In the genomic region with DNA sequence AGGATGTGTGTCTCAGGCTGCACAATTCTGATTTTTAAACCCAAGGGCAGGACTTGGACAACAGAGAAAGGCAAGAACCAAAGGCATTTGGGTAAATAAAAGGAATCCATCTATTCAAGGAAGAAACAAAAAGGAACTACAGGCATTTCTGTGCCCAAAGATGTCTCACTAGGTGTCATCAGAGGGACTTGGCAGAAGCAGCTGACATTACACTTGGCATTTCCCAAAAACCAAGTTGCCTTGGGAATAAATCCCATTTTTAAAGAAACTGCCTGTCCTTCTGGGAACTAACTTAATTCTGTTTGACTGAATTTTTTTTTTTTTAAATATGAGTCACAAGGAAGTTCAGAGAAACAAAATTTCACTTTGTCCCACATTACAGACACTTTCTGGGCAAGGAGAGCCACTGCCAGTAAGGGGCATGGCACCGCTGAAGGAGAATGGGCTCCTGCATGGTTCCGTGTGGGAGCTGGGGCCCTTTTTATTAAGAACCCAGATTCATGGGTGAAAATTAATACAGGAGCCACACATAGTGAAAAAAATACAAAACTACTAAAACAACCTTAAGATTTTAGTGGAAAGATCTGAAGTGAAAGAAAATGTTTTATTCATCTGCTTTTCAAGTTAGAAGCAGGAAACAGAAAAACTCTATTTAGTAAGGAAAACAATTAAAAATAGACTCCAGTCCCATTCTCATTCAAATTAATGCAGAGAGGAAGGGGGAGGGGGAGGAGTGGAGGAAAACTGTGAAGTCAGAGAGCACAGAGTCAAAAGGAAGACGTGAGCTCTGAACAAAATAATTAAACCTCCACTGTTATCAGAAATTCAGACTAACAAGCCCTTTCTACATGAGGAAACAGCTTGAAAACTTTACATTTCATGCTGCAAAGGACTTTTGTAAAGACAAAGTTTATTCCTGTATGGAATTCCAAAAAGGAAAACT, we compare ENCODE assay signal across 14 cellular contexts.
DNase-seq lines count a peak whose midpoint lies in the region; ATAC-seq and TF ChIP-seq lines count a peak whose summit lies in the region.
"Had no signal": no experiment of that assay in that cellular context is flagged by ENCODE, and none has a peak within 500 bp of the region (broad histone marks: within the 10 kb centered on the region; RNA-seq: fewer than 3 reads in every experiment).

No MANE protein-coding gene starts in this region.

- 39% methylated on average over 3 of the region's 3 CpGs for WGBS in suprapubic skin

- no peak for TF ChIP-seq CTCF in suprapubic skin (IDR thresholded peaks at IDR 0.05)

- CTCF ChIA-PET in naive thymus-derived CD4-positive, alpha-beta T cell (lab: Charles Lee): no interaction called here

- TF ChIP-seq EP300 in suprapubic skin (IDR thresholded peaks at IDR 0.05): peak; percentile 8

- peak overlapping the region; percentile 46 for H3K9ac ChIP-seq in HUES48 (ENCODE audit: low read depth, low read length)

- H3K27me3 Mint-ChIP-seq in naive thymus-derived CD4-positive, alpha-beta T cell: peaks cover 0 to 4% (median 3%) of the 10 kb centered on the region in 5 donors
- H3K27me3 Mint-ChIP-seq: activated T-cell treated with anti-CD3 and anti-CD28 coated beads, Interleukin-2, amount 50 U/mL, for 24 hours had no signal

- TF ChIP-seq POLR2A in suprapubic skin (IDR thresholded peaks at IDR 0.05): no peak

- H3K4me1 Mint-ChIP-seq in naive thymus-derived CD4-positive, alpha-beta T cell: no peaks in the 10 kb centered on the region
- H3K4me1 Mint-ChIP-seq: CD4-positive, CD25-positive, alpha-beta regulatory T cell had no signal

- POLR2A ChIA-PET in naive thymus-derived CD4-positive, alpha-beta T cell (lab: Charles Lee): no interaction called here

- H3K27ac Mint-ChIP-seq in naive thymus-derived CD4-positive, alpha-beta T cell: no peak overlapping the region
- H3K27ac Mint-ChIP-seq: activated T-cell treated with anti-CD3 and anti-CD28 coated beads, Interleukin-2, amount 50 U/mL, for 24 hours; CD4-positive, CD25-positive, alpha-beta regulatory T cell had no signal

- H3K9me3 ChIP-seq in HUES48 (ENCODE audit: control insufficient read depth, insufficient read depth, low read length) (no peaks in the 10 kb centered on the region), suprapubic skin (no peaks in the 10 kb centered on the region)
- H3K9me3 ChIP-seq in naive thymus-derived CD4-positive, alpha-beta T cell (ENCODE audit: control insufficient read depth in 2 of 3, low read length in 3 of 3): no peaks in the 10 kb centered on the region
- H3K9me3 ChIP-seq: MG63 had no signal

- H3K36me3 Mint-ChIP-seq in naive thymus-derived CD4-positive, alpha-beta T cell: peaks cover 0 to 3% (median 0%) of the 10 kb centered on the region in 5 donors
- H3K36me3 Mint-ChIP-seq: CD4-positive, CD25-positive, alpha-beta regulatory T cell had no signal

- H3K4me3 Mint-ChIP-seq in naive thymus-derived CD4-positive, alpha-beta T cell: no peak overlapping the region
- H3K4me3 Mint-ChIP-seq: activated T-cell treated with anti-CD3 and anti-CD28 coated beads, Interleukin-2, amount 50 U/mL, for 24 hours; CD4-positive, CD25-positive, alpha-beta regulatory T cell had no signal

- no peaks in the 10 kb centered on the region for H3K9me3 Mint-ChIP-seq in naive thymus-derived CD4-positive, alpha-beta T cell
- H3K9me3 Mint-ChIP-seq: activated T-cell treated with anti-CD3 and anti-CD28 coated beads, Interleukin-2, amount 50 U/mL, for 24 hours had no signal

- peak overlapping the region; percentile 87 for H3K27ac ChIP-seq in HUES48 (ENCODE audit: low read depth, low read length)
- peak overlapping the region; percentile 73 for H3K27ac ChIP-seq in suprapubic skin
- no peak overlapping the region for H3K27ac ChIP-seq in naive thymus-derived CD4-positive, alpha-beta T cell (ENCODE audit: low read depth, low read length)
- H3K27ac ChIP-seq: VCaP had no signal

- ATAC-seq in naive thymus-derived CD4-positive, alpha-beta T cell: no peak

- DNase-seq in dermis blood vessel endothelial cell (peak; percentile 40), medulla oblongata (ENCODE audit: extremely low spot score) (peak; percentile 76), suprapubic skin (ENCODE audit: low spot score in 2 of 2) (peak in 1 of 2 donors; percentile 67), DMS79 (lab: John Stamatoyannopoulos, UW) (no peak), DMS 273 treated with DMSO at 0.1 percent for 48 hours (lab: John Stamatoyannopoulos, UW) (no peak), NCI-H1436 treated with DMSO at 0.1 percent for 48 hours (lab: John Stamatoyannopoulos, UW) (no peak)
- DNase-seq in naive thymus-derived CD4-positive, alpha-beta T cell: no peak
- DNase-seq: activated T-cell treated with anti-CD3 and anti-CD28 coated beads, Interleukin-2, amount 50 U/mL, for 24 hours; CD4-positive, CD25-positive, alpha-beta regulatory T cell; stimulated activated CD4-positive, alpha-beta T cell treated with anti-CD3 and anti-CD28 coated beads, Interleukin-15, amount 100 ng/mL, for 24 hours; stimulated activated naive CD4-positive, alpha-beta T cell treated with Interleukin-2 at 50 U/mL for 16 hours had no signal

- H3K4me3 ChIP-seq in HUES48 (ENCODE audit: low read depth, low read length) (peak overlapping the region; percentile 51), suprapubic skin (no peak overlapping the region)
- no peak overlapping the region for H3K4me3 ChIP-seq in naive thymus-derived CD4-positive, alpha-beta T cell (ENCODE audit: low read length)
- H3K4me3 ChIP-seq: MG63 had no signal

- H3K4me1 ChIP-seq in HUES48 (ENCODE audit: control insufficient read depth, insufficient read depth, low read length): peaks cover 31% of the 10 kb centered on the region
- H3K4me1 ChIP-seq in suprapubic skin: peaks cover 22% of the 10 kb centered on the region
- H3K4me1 ChIP-seq in naive thymus-derived CD4-positive, alpha-beta T cell (ENCODE audit: control insufficient read depth in 2 of 2, insufficient read depth in 2 of 2, low read length in 2 of 2): no peaks in the 10 kb centered on the region

- intact Hi-C loops in naive thymus-derived CD4-positive, alpha-beta T cell (cut with micrococcal nuclease): no loop called here

- H3K27me3 ChIP-seq in HUES48 (ENCODE audit: control insufficient read depth, insufficient read depth, low read length) (no peaks in the 10 kb centered on the region), suprapubic skin (no peaks in the 10 kb centered on the region)
- no peaks in the 10 kb centered on the region for H3K27me3 ChIP-seq in naive thymus-derived CD4-positive, alpha-beta T cell (ENCODE audit: control insufficient read depth in 2 of 2, insufficient read depth in 2 of 2, low read length in 2 of 2)

- peaks cover 22% of the 10 kb centered on the region for H3K36me3 ChIP-seq in HUES48 (ENCODE audit: control insufficient read depth, insufficient read depth, low read length)
- peaks cover under 1% of the 10 kb centered on the region for H3K36me3 ChIP-seq in suprapubic skin
- H3K36me3 ChIP-seq in naive thymus-derived CD4-positive, alpha-beta T cell (ENCODE audit: control insufficient read depth in 2 of 3, insufficient read depth in 3 of 3, low read length in 3 of 3): no peaks in the 10 kb centered on the region
- H3K36me3 ChIP-seq: MG63 had no signal

Comparison
In these comparisons a context has a peak if more than half of its experiments do, and no peak if none do; other contexts are left out.
1. DNase-seq: peak in dermis blood vessel endothelial cell (single experiment) and medulla oblongata (single experiment); none in DMS79 (single experiment), naive thymus-derived CD4-positive, alpha-beta T cell (0 of 9), DMS 273 treated with DMSO at 0.1 percent for 48 hours (single experiment) and NCI-H1436 treated with DMSO at 0.1 percent for 48 hours (single experiment).